8 cellular contexts compared by ENCODE assay signal in the genomic region with DNA sequence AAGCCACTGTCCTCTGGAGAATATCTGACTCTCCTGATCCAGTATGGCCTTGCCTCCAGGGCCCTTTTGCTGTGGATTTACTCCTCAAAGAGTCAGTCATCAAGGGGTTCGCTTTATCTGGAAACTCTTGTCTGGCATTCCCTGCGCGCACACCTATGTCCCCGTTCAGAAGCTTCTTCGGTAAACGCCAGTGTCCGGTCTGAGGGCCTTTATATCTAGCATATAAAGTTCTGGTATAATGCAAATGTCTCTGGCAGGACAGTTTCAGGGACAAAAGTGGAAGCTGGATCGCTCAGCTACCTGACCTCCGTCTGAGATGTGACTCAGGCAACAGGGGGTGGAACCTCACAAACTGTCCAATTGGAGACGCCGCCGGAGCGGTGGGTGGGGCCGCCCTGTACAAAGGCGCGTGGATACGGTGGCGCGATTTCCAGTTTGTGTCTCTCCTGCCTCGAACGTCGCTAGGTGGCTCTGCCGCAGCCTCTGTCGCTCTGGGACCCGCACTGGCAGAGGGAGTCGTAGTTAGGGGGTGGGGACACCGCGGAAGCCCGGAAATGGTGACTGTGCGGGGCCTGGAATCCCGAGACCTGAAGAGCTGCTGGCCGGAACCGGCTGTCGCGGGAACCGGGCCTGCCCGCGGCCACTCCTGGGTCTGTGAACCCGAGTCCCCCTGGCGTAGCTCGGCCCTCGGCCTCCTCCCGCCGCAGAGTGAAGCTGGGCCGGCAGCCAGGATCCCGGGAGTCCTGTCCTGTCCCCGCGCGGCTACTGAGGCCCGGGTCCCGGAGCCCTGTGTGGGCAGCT. TPM values are rescaled to one million over a fixed set of nuclear protein-coding genes. Genes with fewer than 3 reads are reported as not detected.
DNase-seq lines count a peak whose midpoint lies in the region; ATAC-seq and TF ChIP-seq lines count a peak whose summit lies in the region.

No MANE protein-coding gene starts in this region.

- H3K27me3 Mint-ChIP-seq in Caco-2 (ENCODE audit: insufficient read depth, unreplicated experiment): no peaks in the 10 kb centered on the region

- no peaks in the 10 kb centered on the region for H4K20me1 ChIP-seq in MM.1S (ENCODE audit: insufficient read depth, low read length)
- H4K20me1 ChIP-seq in SU-DHL-6 (ENCODE audit: low read depth, low read length): no peaks in the 10 kb centered on the region

- H3K79me2 ChIP-seq in MM.1S (ENCODE audit: low read length) (no peaks in the 10 kb centered on the region), SU-DHL-6 (ENCODE audit: insufficient read depth, low read length) (no peaks in the 10 kb centered on the region), parathyroid adenoma (no peaks in the 10 kb centered on the region)

- H3K36me3 Mint-ChIP-seq in Caco-2 (ENCODE audit: insufficient read depth, unreplicated experiment): peaks cover 9% of the 10 kb centered on the region

- H3K9ac ChIP-seq in MM.1S (ENCODE audit: low read length) (peak overlapping the region; percentile 58; the same call in 1 of the 2 replicates), SU-DHL-6 (ENCODE audit: low read length) (peak overlapping the region; percentile 67), parathyroid adenoma (peak overlapping the region; percentile 65)

- no TSS peak for BruUV-seq in Caco-2 (replicated peaks; lab: Mats Ljungman, UMichigan)

- H3K9me2 ChIP-seq in MM.1S (replicated peaks; ENCODE audit: insufficient read depth, low read length): no peaks in the 10 kb centered on the region
- H3K9me2 ChIP-seq in SU-DHL-6 (replicated peaks; ENCODE audit: insufficient read depth, low read length): no peaks in the 10 kb centered on the region

- no peaks in the 10 kb centered on the region for H3K9me3 Mint-ChIP-seq in Caco-2 (ENCODE audit: unreplicated experiment)

- H2AFZ ChIP-seq in MM.1S (ENCODE audit: low read length) (peak overlapping the region; percentile 83), SU-DHL-6 (ENCODE audit: low read depth, low read length, severe bottlenecking) (peak overlapping the region; percentile 93), parathyroid adenoma (peak overlapping the region; percentile 94)

- no peaks in the 10 kb centered on the region; the same call in 1 of the 2 replicates for H3K27me3 ChIP-seq in Caco-2 (replicated peaks; ENCODE audit: control insufficient read depth, insufficient read depth, low read length)
- H3K27me3 ChIP-seq in MM.1S (replicated peaks; ENCODE audit: insufficient read depth, low read length): no peaks in the 10 kb centered on the region
- no peaks in the 10 kb centered on the region for H3K27me3 ChIP-seq in SU-DHL-6 (ENCODE audit: low read length)
- H3K27me3 ChIP-seq in heart left ventricle: no peaks in the 10 kb centered on the region
- no peaks in the 10 kb centered on the region for H3K27me3 ChIP-seq in parathyroid adenoma (ENCODE audit: control insufficient read depth, insufficient read depth, low read length)
- H3K27me3 ChIP-seq in tibial artery: no peaks in the 10 kb centered on the region

- peak in 1 of 2 donors; percentile 83 for TF ChIP-seq POLR2A in heart left ventricle (IDR thresholded peaks at IDR 0.05)

- no peaks in the 10 kb centered on the region for H3K4me1 ChIP-seq in Caco-2
- H3K4me1 ChIP-seq in MM.1S (ENCODE audit: low read length): no peaks in the 10 kb centered on the region
- H3K4me1 ChIP-seq in heart left ventricle: peaks cover 0 to 13% (median 7%) of the 10 kb centered on the region in 12 donors
- peaks cover 4% of the 10 kb centered on the region for H3K4me1 ChIP-seq in parathyroid adenoma
- H3K4me1 ChIP-seq in tibial artery: peaks cover 0 to 13% (median 3%) of the 10 kb centered on the region in 4 donors

- intact Hi-C loops in Caco-2 (cut with micrococcal nuclease; ENCODE audit: unreplicated experiment) (loop anchor here (1.0 kb wide), 2 partner anchors 54 to 56 kb away; partner anchors contain the start of genes ZNF443 and ZNF564), heart left ventricle (cut with DNase I) (loop anchor here in 6 of 10 donors (1.0 to 10.0 kb wide), 9 partner anchors 11 to 94 kb away; partner anchors contain the start of genes ZNF564 (in 3 of the 6), ZNF443 (in 2 of the 6), ZNF799 (in 2 of the 6) and ZNF709 (in 1 of the 6)), tibial artery (cut with DNase I; ENCODE audit: low total_unique reads) (loop anchor here (5.0 kb wide), 1 partner anchor 57 kb away; the partner anchor contains the start of gene ZNF564)

- POLR2A ChIA-PET in Caco-2 (lab: Charles Lee): interaction anchor here (0.5 to 1.8 kb wide), 12 partner anchors 11 to 332 kb away, joined by 3 to 14 read pairs (median 4); partner anchors contain the start of genes ZNF136, ZNF44, ZNF443 and ZNF490

- 1% methylated on average over 51 of the region's 51 CpGs for WGBS in adipose tissue, 3 donors
- 0 to 2% (median 1%) methylated on average over 33 to 51 of the region's 51 CpGs for WGBS in heart left ventricle, 4 donors

- H3K9me3 ChIP-seq in Caco-2: peaks cover 6% of the 10 kb centered on the region
- H3K9me3 ChIP-seq in MM.1S (replicated peaks; ENCODE audit: insufficient read depth, low read length): no peaks in the 10 kb centered on the region
- H3K9me3 ChIP-seq in SU-DHL-6 (ENCODE audit: insufficient read depth, low read length): no peaks in the 10 kb centered on the region
- peaks cover 0 to 5% (median 0%) of the 10 kb centered on the region in 12 donors for H3K9me3 ChIP-seq in heart left ventricle
- no peaks in the 10 kb centered on the region for H3K9me3 ChIP-seq in parathyroid adenoma (ENCODE audit: control insufficient read depth, low read length)
- no peaks in the 10 kb centered on the region for H3K9me3 ChIP-seq in tibial artery

- H3K4me2 ChIP-seq in MM.1S (ENCODE audit: low read depth, low read length): peak overlapping the region; percentile 64
- H3K4me2 ChIP-seq in SU-DHL-6 (ENCODE audit: low read depth, low read length, poor library complexity, severe bottlenecking): peak overlapping the region; percentile 76
- peak overlapping the region; percentile 63 for H3K4me2 ChIP-seq in parathyroid adenoma (ENCODE audit: low read length)

- H3K36me3 ChIP-seq in Caco-2 (ENCODE audit: control insufficient read depth, insufficient read depth, low read length): no peaks in the 10 kb centered on the region
- no peaks in the 10 kb centered on the region for H3K36me3 ChIP-seq in MM.1S (replicated peaks; ENCODE audit: insufficient read depth, low read length)
- H3K36me3 ChIP-seq in SU-DHL-6 (ENCODE audit: low read length): 0 out of 2 replicates have a peak, but pooled peaks cover 3% of the 10 kb centered on the region
- no peaks in the 10 kb centered on the region for H3K36me3 ChIP-seq in heart left ventricle
- no peaks in the 10 kb centered on the region for H3K36me3 ChIP-seq in parathyroid adenoma (ENCODE audit: control insufficient read depth, insufficient read depth, low read length)
- no peaks in the 10 kb centered on the region for H3K36me3 ChIP-seq in tibial artery

- CTCF ChIA-PET in Caco-2 (lab: Charles Lee): interaction anchor here (0.5 to 1.0 kb wide), 3 partner anchors 36 to 130 kb away, joined by 4 read pairs; partner anchors contain the start of genes ZNF442 and ZNF799

- ATAC-seq in GM21619 (IDR thresholded peaks at IDR 0.05; ENCODE audit: unreplicated experiment) (peak; percentile 95), heart left ventricle (peak; percentile 100)

- no peaks in the 10 kb centered on the region for H3K4me1 Mint-ChIP-seq in Caco-2 (ENCODE audit: low read depth, unreplicated experiment)

- H3K27ac Mint-ChIP-seq in Caco-2 (ENCODE audit: unreplicated experiment): peak overlapping the region; percentile 95

- H3K4me3 ChIP-seq in Caco-2 (ENCODE audit: low read depth, low read length) (peak overlapping the region; percentile 70), MM.1S (ENCODE audit: low read length) (peak overlapping the region; percentile 57), SU-DHL-6 (ENCODE audit: insufficient read depth, low read length, poor library complexity, severe bottlenecking) (peak overlapping the region; percentile 50), heart left ventricle (peak overlapping the region; percentile 8 to 84 (median 66)), parathyroid adenoma (ENCODE audit: low read depth, low read length) (peak overlapping the region; percentile 61), tibial artery (peak overlapping the region; percentile 58 to 66)

- H3K27ac ChIP-seq in MM.1S (ENCODE audit: low read length) (peak overlapping the region; percentile 27; the same call in 1 of the 2 replicates), SU-DHL-6 (ENCODE audit: low read depth, low read length) (no peak overlapping the region), adipose tissue (ENCODE audit: low read depth, low read length) (peak overlapping the region; percentile 32), heart left ventricle (peak overlapping the region; percentile 49 to 93 (median 84)), parathyroid adenoma (peak overlapping the region; percentile 86), tibial artery (peak overlapping the region; percentile 89 to 90)

- TF ChIP-seq CTCF in Caco-2 (IDR thresholded peaks at IDR 0.05; ENCODE audit: insufficient read depth in 1 of 2, low read depth in 1 of 2, low read length in 1 of 2, severe bottlenecking in 1 of 2, unreplicated experiment in 1 of 2): peak; percentile 23 to 69
- peak; percentile 42 for TF ChIP-seq CTCF in MM.1S (IDR thresholded peaks at IDR 0.05; ENCODE audit: low read length)
- peak; percentile 49 for TF ChIP-seq CTCF in SU-DHL-6 (IDR thresholded peaks at IDR 0.05; ENCODE audit: insufficient read depth, low read length, poor library complexity, severe bottlenecking)
- peak in 11 of 12 donors; percentile 18 to 75 (median 48) for TF ChIP-seq CTCF in heart left ventricle (IDR thresholded peaks at IDR 0.05)
- peak; percentile 63 for TF ChIP-seq CTCF in parathyroid adenoma (IDR thresholded peaks at IDR 0.05)
- TF ChIP-seq CTCF in tibial artery (IDR thresholded peaks at IDR 0.05): peak in 1 of 2 experiments; percentile 38

- peak overlapping the region; percentile 84 for H3K4me3 Mint-ChIP-seq in Caco-2 (ENCODE audit: unreplicated experiment)

- H3F3A ChIP-seq in MM.1S (ENCODE audit: insufficient read depth, low read length) (no peaks in the 10 kb centered on the region), SU-DHL-6 (ENCODE audit: insufficient read depth) (no peaks in the 10 kb centered on the region)

- DNase-seq in Caco-2 (peak; percentile 96), MM.1S (peak; percentile 83), heart left ventricle (peak; percentile 93 to 97 (median 96)), tibial artery (peak; percentile 96 to 97)

RNA-seq across cellular contexts. Expression of gene ZNF709, which starts 10.6 kb away (rescaled TPM):
- total RNA-seq in Caco-2 (2022) (1.7 and 2.4 TPM in 2 replicates), heart left ventricle (1 to 10 TPM in 8 of 9 donors, under 1 TPM in 1; 0.89 to 2.9 (median 1.7) TPM)
- polyA plus RNA-seq in adipose tissue (under 1 TPM; 0.34 to 0.79 (median 0.49) TPM), heart left ventricle (1 to 10 TPM; 1.3 TPM)

RNA-seq across cellular contexts. Expression of gene ZNF443, which starts 54.4 kb away (rescaled TPM):
- 5.1 and 6.1 TPM in 2 replicates for total RNA-seq in Caco-2 (2022)
- polyA plus RNA-seq in adipose tissue: 1 to 10 TPM in 1 of 3 donors, under 1 TPM in 2; 0.67 to 1.2 (median 0.76) TPM
- total RNA-seq in heart left ventricle: 1 to 10 TPM; 1.5 to 3.6 (median 2.1) TPM
- 1 to 10 TPM; 1.4 TPM for polyA plus RNA-seq in heart left ventricle

RNA-seq across cellular contexts. Expression of gene ZNF564, which starts 56.1 kb away (rescaled TPM):
- total RNA-seq in Caco-2 (2022) (11.1 and 11.6 TPM in 2 replicates), heart left ventricle (10 to 100 TPM in 2 of 9 donors, 1 to 10 TPM in 7; 6.1 to 10.4 (median 8.0) TPM)
- polyA plus RNA-seq in adipose tissue (1 to 10 TPM; 1.7 to 4.3 (median 3.2) TPM), heart left ventricle (1 to 10 TPM; 4.0 to 5.6 TPM)
